Comparison of ENCODE assay signal across 8 cellular contexts in the genomic region with DNA sequence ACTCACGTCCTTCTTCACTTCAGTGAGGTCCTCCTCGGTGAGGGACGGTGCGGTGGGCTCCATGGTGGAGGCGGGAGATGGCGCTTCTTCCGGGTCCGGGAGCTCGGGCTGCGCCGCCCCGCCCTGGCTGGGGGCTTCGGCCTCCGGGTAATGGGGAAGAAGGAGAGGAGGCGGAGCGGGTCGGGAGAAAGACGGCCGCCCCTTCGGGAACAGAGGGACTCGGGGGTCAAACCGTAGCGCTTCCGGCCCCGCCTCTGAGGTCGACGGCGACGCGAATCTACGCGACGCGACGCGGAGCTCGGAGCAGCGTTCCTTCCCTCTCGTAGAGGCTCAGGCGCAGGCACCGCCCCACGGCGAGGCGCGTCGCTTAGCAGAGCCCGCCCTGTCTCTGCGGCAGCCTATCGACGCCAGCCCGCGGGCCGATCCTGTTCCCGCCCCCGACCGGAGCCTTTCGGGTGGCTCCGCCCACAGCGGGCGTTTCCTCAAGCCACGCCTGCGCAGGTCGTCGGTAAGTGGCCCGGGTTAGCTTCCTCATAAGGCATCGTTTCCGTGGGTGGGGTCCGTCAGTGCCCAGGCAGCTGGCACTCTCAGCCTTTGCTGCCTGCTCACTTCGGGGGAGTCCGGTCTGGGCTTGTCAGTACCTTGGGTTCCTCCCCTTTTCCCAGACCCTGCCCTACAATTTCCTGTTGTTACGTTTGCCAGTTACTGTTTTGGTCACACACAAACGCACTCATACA. TPM values are rescaled to one million over a fixed set of nuclear protein-coding genes. Genes with fewer than 3 reads are reported as not detected.
DNase-seq lines count a peak whose midpoint lies in the region; ATAC-seq and TF ChIP-seq lines count a peak whose summit lies in the region.

A gene (minus strand): TSS at position 343 of the 737 bp plus-strand sequence. CDS start 280 bp downstream, at position 63.

- H3K36me3 ChIP-seq in SK-N-SH (replicated peaks in 1 of 2; ENCODE audit: control insufficient read depth in 1 of 2, insufficient read depth in 2 of 2, low read length in 1 of 2) (peaks cover 1 to 21% of the 10 kb centered on the region in 2 experiments), gastroesophageal sphincter (peaks cover 0 to 6% of the 10 kb centered on the region in 2 donors), neutrophil (peaks cover 11% of the 10 kb centered on the region)

- H3K27ac ChIP-seq in SK-N-SH (ENCODE audit: low read depth in 2 of 2, low read length in 1 of 2) (peak within 1 kb of the TSS; percentile 91 to 92), gastroesophageal sphincter (peak within 1 kb of the TSS; percentile 91 to 97 (median 94)), neutrophil (peak within 1 kb of the TSS; percentile 93), substantia nigra (ENCODE audit: low read depth, low read length, poor library complexity, severe bottlenecking) (peak within 1 kb of the TSS; percentile 91)

- TF ChIP-seq EP300 in SK-N-SH (IDR thresholded peaks at IDR 0.05; ENCODE audit: borderline replicate concordance in 1 of 2, low read depth in 1 of 2, low read length in 1 of 2) = no peak; a peak in 1 of 4 replicates
- TF ChIP-seq EP300 in gastroesophageal sphincter (IDR thresholded peaks at IDR 0.05) = no peak

- no peak for TF ChIP-seq RAD21 in SK-N-SH (IDR thresholded peaks at IDR 0.05; ENCODE audit: low read length)

- H2AFZ ChIP-seq in SK-N-SH (ENCODE audit: low read depth) = no peak within 1 kb of the TSS

- TF ChIP-seq CTCF in SK-N-SH (IDR thresholded peaks at IDR 0.05) = no peak
- TF ChIP-seq CTCF in gastroesophageal sphincter (IDR thresholded peaks at IDR 0.05) = peak in 1 of 4 experiments; percentile 9
- TF ChIP-seq CTCF in neutrophil (IDR thresholded peaks at IDR 0.05) = no peak

- 1% methylated on average over 39 of the region's 72 CpGs for WGBS in SK-N-SH (ENCODE audit: low lambda C conversion rate)
- WGBS in gastroesophageal sphincter (ENCODE audit: low coverage in 1 of 2), 2 donors = 0% methylated on average over 3 to 7 of the region's 72 CpGs

- peak within 1 kb of the TSS; percentile 96 to 97 for H3K4me3 ChIP-seq in SK-N-SH (ENCODE audit: low read depth in 2 of 2, low read length in 1 of 2)
- H3K4me3 ChIP-seq in gastroesophageal sphincter = peak within 1 kb of the TSS; percentile 69 to 92
- peak within 1 kb of the TSS; percentile 73 to 98 for H3K4me3 ChIP-seq in neutrophil (ENCODE audit: low read depth in 1 of 2, low read length in 1 of 2)

- no peaks in the 10 kb centered on the region for H3K27me3 ChIP-seq in SK-N-SH (ENCODE audit: insufficient read depth)
- no peaks in the 10 kb centered on the region for H3K27me3 ChIP-seq in gastroesophageal sphincter
- peaks cover 21% of the 10 kb centered on the region for H3K27me3 ChIP-seq in neutrophil

- H3K9ac ChIP-seq in SK-N-SH = peak within 1 kb of the TSS; percentile 95

- peak; percentile 95 for DNase-seq in GM04504 (ENCODE audit: low read depth)
- DNase-seq in NCI-H1048 (lab: John Stamatoyannopoulos, UW) = peak; percentile 100
- peak; percentile 96 for DNase-seq in SK-N-SH
- DNase-seq in activated naive CD4-positive, alpha-beta T cell treated with anti-CD3 and anti-CD28 coated beads, Interleukin-2, amount 50 U/mL, for 16 hours = peak; percentile 98
- peak; percentile 66 to 99 (median 97) for DNase-seq in substantia nigra (lab: John Stamatoyannopoulos, UW)

- peaks cover 48% of the 10 kb centered on the region for H3K79me2 ChIP-seq in SK-N-SH (ENCODE audit: insufficient read depth)

- H3K9me3 ChIP-seq in SK-N-SH (no peaks in the 10 kb centered on the region), gastroesophageal sphincter (no peaks in the 10 kb centered on the region), neutrophil (no peaks in the 10 kb centered on the region)

- CTCF ChIA-PET in SK-N-SH (lab: Yijun Ruan, JAX) = interaction anchor here (1.0 to 3.0 kb wide), 7 partner anchors 9 to 416 kb away, joined by 3 to 21 read pairs (median 5); a partner anchor contains a TSS

- H4K20me1 ChIP-seq in SK-N-SH (ENCODE audit: insufficient read depth) = peaks cover 34% of the 10 kb centered on the region

- POLR2A ChIA-PET in SK-N-SH (lab: Yijun Ruan, JAX) = interaction anchor here (1.1 to 2.7 kb wide), 4 partner anchors 9 to 431 kb away, joined by 4 to 20 read pairs (median 4); a partner anchor contains a TSS

- no peaks in the 10 kb centered on the region for H3K9me2 ChIP-seq in SK-N-SH

- peak within 1 kb of the TSS; percentile 93 for H3K4me2 ChIP-seq in SK-N-SH

- peaks cover 22 to 28% of the 10 kb centered on the region in 2 experiments for H3K4me1 ChIP-seq in SK-N-SH (ENCODE audit: control insufficient read depth in 1 of 2, insufficient read depth in 2 of 2, low read depth in 1 of 2, low read length in 1 of 2)
- peaks cover 7 to 58% (median 21%) of the 10 kb centered on the region in 3 donors for H3K4me1 ChIP-seq in gastroesophageal sphincter
- H3K4me1 ChIP-seq in neutrophil (ENCODE audit: control insufficient read depth in 1 of 2, insufficient read depth in 1 of 2, low read depth in 1 of 2, low read length in 1 of 2) = peaks cover 45 to 54% of the 10 kb centered on the region in 2 experiments

- ATAC-seq in HG02571 (IDR thresholded peaks at IDR 0.05; ENCODE audit: unreplicated experiment) = peak; percentile 93
- ATAC-seq in gastroesophageal sphincter = peak; percentile 99

- peaks cover 32% of the 10 kb centered on the region for H3F3A ChIP-seq in SK-N-SH (replicated peaks; ENCODE audit: insufficient read depth)

- peak; percentile 71 to 82 for TF ChIP-seq POLR2A in gastroesophageal sphincter (IDR thresholded peaks at IDR 0.05)

TF ChIP-seq in SK-N-SH, 30 proteins besides CTCF, POLR2A, EP300 and RAD21 (continues in another document):
- TF ChIP-seq TAF1 (IDR thresholded peaks at IDR 0.05; ENCODE audit: borderline replicate concordance, low read depth, low read length) (peak; percentile 52; the same call in 1 of the 2 replicates), ELF1 (IDR thresholded peaks at IDR 0.05) (peak; percentile 88), GABPA (IDR thresholded peaks at IDR 0.05; ENCODE audit: low read depth) (peak; percentile 76), RCOR1 (IDR thresholded peaks at IDR 0.05; ENCODE audit: low read length) (no peak), EZH2phosphoT487 (IDR thresholded peaks at IDR 0.05; ENCODE audit: borderline replicate concordance, low read depth) (no peak), NFIC (IDR thresholded peaks at IDR 0.05; ENCODE audit: borderline replicate concordance) (no peak), NRF1 (IDR thresholded peaks at IDR 0.05; ENCODE audit: low read depth, low read length) (peak; percentile 98), SMC3 (IDR thresholded peaks at IDR 0.05; ENCODE audit: low read depth, low read length) (no peak), TCF12 (IDR thresholded peaks at IDR 0.05) (no peak), FOXJ3 (CRISPR knock-in tag; IDR thresholded peaks at IDR 0.05) (no peak), CHD2 (IDR thresholded peaks at IDR 0.05; ENCODE audit: low read length, partially characterized antibody) (peak; percentile 34), MEF2A (IDR thresholded peaks at IDR 0.05; ENCODE audit: borderline replicate concordance, low read depth) (no peak), FOXM1 (IDR thresholded peaks at IDR 0.05; ENCODE audit: low read depth) (no peak), MXI1 (IDR thresholded peaks at IDR 0.05; ENCODE audit: low read depth, low read length) (peak; percentile 59; the same call in 1 of the 2 replicates), RXRA (IDR thresholded peaks at IDR 0.05; ENCODE audit: borderline replicate concordance, low read depth) (no peak), GATA2 (CRISPR knock-in tag; IDR thresholded peaks at IDR 0.05) (no peak), JUND (IDR thresholded peaks at IDR 0.05) (no peak), YY1 (IDR thresholded peaks at IDR 0.05; ENCODE audit: low read depth) (0 out of 2 replicates have a peak, but pooled peaks have one; percentile 50), FOSL2 (IDR thresholded peaks at IDR 0.05; ENCODE audit: borderline replicate concordance, low read depth) (no peak), TEAD4 (IDR thresholded peaks at IDR 0.05; ENCODE audit: borderline replicate concordance, insufficient read depth) (no peak)
- TF ChIP-seq, protein P1, sequence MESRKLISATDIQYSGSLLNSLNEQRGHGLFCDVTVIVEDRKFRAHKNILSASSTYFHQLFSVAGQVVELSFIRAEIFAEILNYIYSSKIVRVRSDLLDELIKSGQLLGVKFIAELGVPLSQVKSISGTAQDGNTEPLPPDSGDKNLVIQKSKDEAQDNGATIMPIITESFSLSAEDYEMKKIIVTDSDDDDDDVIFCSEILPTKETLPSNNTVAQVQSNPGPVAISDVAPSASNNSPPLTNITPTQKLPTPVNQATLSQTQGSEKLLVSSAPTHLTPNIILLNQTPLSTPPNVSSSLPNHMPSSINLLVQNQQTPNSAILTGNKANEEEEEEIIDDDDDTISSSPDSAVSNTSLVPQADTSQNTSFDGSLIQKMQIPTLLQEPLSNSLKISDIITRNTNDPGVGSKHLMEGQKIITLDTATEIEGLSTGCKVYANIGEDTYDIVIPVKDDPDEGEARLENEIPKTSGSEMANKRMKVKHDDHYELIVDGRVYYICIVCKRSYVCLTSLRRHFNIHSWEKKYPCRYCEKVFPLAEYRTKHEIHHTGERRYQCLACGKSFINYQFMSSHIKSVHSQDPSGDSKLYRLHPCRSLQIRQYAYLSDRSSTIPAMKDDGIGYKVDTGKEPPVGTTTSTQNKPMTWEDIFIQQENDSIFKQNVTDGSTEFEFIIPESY (IDR thresholded peaks at IDR 0.05; ENCODE audit: borderline replicate concordance, low read depth) = no peak
- TF ChIP-seq, protein P2, sequence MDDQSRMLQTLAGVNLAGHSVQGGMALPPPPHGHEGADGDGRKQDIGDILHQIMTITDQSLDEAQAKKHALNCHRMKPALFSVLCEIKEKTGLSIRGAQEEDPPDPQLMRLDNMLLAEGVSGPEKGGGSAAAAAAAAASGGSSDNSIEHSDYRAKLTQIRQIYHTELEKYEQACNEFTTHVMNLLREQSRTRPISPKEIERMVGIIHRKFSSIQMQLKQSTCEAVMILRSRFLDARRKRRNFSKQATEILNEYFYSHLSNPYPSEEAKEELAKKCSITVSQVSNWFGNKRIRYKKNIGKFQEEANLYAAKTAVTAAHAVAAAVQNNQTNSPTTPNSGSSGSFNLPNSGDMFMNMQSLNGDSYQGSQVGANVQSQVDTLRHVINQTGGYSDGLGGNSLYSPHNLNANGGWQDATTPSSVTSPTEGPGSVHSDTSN (IDR thresholded peaks at IDR 0.05) = peak; percentile 42; the same call in 1 of the 2 replicates
- TF ChIP-seq, protein P3, sequence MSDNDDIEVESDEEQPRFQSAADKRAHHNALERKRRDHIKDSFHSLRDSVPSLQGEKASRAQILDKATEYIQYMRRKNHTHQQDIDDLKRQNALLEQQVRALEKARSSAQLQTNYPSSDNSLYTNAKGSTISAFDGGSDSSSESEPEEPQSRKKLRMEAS (IDR thresholded peaks at IDR 0.05; ENCODE audit: low read depth) = no peak

RNA-seq across cellular contexts. Expression of the gene that starts here (rescaled TPM):
- polyA plus RNA-seq in SK-N-SH (2012; rRNA removed) = 5.8 and 6.6 TPM in 2 replicates
- polyA plus RNA-seq in SK-N-SH (2012; cell fraction: cytosol; rRNA removed) = 7.2 and 8.0 TPM in 2 replicates
- 5.5 and 7.7 TPM in 2 replicates for polyA plus RNA-seq in SK-N-SH (2012; cell fraction: nucleus; rRNA removed)
- total RNA-seq in gastroesophageal sphincter = 10 to 100 TPM in 2 of 4 donors, 1 to 10 TPM in 2; 9.4 to 21.3 (median 10.6) TPM

Comparison
In these comparisons a context has a peak if more than half of its experiments do, and no peak if none do; other contexts are left out.
1. Peak in every context shown above with its lines: DNase-seq, ATAC-seq, H3K4me3 ChIP-seq and H3K27ac ChIP-seq.